In genomic region chr1:161175771-161176453, GRCh38 we compare ENCODE assay signal across 1 cellular context.
TF ChIP-seq lines count a peak whose summit lies in the region.

No MANE protein-coding gene starts in this region.

TF ChIP-seq in HCT116, 20 proteins besides CTCF, POLR2A, EP300 and RAD21:
- no peak for TF ChIP-seq REST (IDR thresholded peaks at IDR 0.05; ENCODE audit: low read depth)
- no peak for TF ChIP-seq CEBPB (IDR thresholded peaks at IDR 0.05; ENCODE audit: low read depth)
- TF ChIP-seq ZNF274 (IDR thresholded peaks at IDR 0.05; ENCODE audit: low read depth, low read length), result no peak
- TF ChIP-seq MAX (IDR thresholded peaks at IDR 0.05), result no peak
- TF ChIP-seq ELF1 (IDR thresholded peaks at IDR 0.05; ENCODE audit: borderline replicate concordance, low read depth), result no peak
- TF ChIP-seq POLR2AphosphoS5 (IDR thresholded peaks at IDR 0.05; ENCODE audit: low read depth, low read length), result no peak
- no peak for TF ChIP-seq TCF7L2 (IDR thresholded peaks at IDR 0.05; ENCODE audit: borderline replicate concordance, extremely low read depth, insufficient read depth, insufficient read length)
- TF ChIP-seq JUND (IDR thresholded peaks at IDR 0.05), result no peak
- no peak for TF ChIP-seq EZH2 (IDR thresholded peaks at IDR 0.05)
- TF ChIP-seq ZFX (IDR thresholded peaks at IDR 0.05), result no peak
- TF ChIP-seq SRF (IDR thresholded peaks at IDR 0.05; ENCODE audit: low read depth), result no peak
- no peak for TF ChIP-seq CBX3 (IDR thresholded peaks at IDR 0.05; ENCODE audit: low read depth)
- TF ChIP-seq ATF3 (IDR thresholded peaks at IDR 0.05), result no peak
- TF ChIP-seq EGR1 (IDR thresholded peaks at IDR 0.05; ENCODE audit: low read depth), result no peak
- TF ChIP-seq EZH2phosphoT487 (IDR thresholded peaks at IDR 0.05; ENCODE audit: borderline replicate concordance), result no peak
- TF ChIP-seq ZBTB33 (IDR thresholded peaks at IDR 0.05; ENCODE audit: extremely low read depth, insufficient replicate concordance, low read length), result no peak
